Comparison of ENCODE assay signal across 8 cellular contexts in the genomic region with DNA sequence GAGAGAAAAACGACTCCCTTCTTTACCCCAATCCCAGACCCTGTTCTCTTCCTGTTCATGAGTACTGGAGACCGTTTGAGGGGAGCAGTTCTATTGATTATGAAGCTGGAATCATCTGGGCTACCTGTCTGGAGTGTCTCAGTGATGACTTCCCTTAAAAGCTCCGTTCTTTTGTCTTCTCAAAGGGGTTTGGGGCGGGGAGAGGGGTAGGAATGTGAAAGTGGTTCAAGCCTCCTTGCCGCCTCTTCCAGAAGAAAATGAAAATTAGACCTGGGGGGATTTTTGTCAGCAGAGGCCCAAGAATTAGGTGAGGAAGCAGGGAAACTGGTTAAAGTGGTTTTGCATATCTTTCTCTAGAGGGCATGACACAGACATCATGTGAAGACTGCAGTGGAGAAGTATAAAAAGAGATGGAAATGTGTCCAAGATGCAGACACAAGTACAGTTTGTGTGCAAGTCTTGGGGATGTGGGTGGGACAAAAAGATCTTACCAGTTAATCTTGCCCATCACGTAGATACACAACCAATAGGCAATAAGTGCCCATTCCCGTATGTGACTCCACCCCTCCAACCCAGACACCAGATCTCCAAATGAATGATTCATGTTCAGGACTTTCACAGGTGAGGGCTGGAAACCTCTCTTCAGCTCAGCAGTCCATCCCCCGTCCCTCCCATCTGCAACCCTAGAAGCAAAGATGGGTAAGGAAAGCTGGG. TPM values are rescaled to one million over a fixed set of nuclear protein-coding genes. Genes with fewer than 3 reads are reported as not detected.
A peak's percentile ranks its signal among the peaks of the same experiment; 100 is the strongest.
DNase-seq lines count a peak whose midpoint lies in the region; ATAC-seq and TF ChIP-seq lines count a peak whose summit lies in the region.

No MANE protein-coding gene starts in this region.

- peak; percentile 10 for TF ChIP-seq CTCF in RWPE2 (IDR thresholded peaks at IDR 0.05; ENCODE audit: poor library complexity, severe bottlenecking)
- no peak for TF ChIP-seq CTCF in omental fat pad (IDR thresholded peaks at IDR 0.05)

- 16 to 24% methylated on average over 8 of the region's 8 CpGs for WGBS in esophagus, 2 donors

- H3K9me3 ChIP-seq in RWPE2 (ENCODE audit: severe bottlenecking), result no peaks in the 10 kb centered on the region
- no peaks in the 10 kb centered on the region for H3K9me3 ChIP-seq in esophagus (ENCODE audit: control insufficient read depth in 2 of 2, insufficient read depth in 1 of 2, low read depth in 1 of 2, low read length in 1 of 2)

- H3K27ac ChIP-seq in RWPE2 (ENCODE audit: poor library complexity, severe bottlenecking) (peak overlapping the region; percentile 86), esophagus (ENCODE audit: low read depth in 2 of 2, low read length in 1 of 2) (peak overlapping the region; percentile 87 to 90)

- ATAC-seq in RWPE2 (ENCODE audit: low read depth) (peak; percentile 81), omental fat pad (ENCODE audit: low FRiP score) (peak; percentile 35), HG02763 (IDR thresholded peaks at IDR 0.05; ENCODE audit: unreplicated experiment) (no peak), GM19324 (IDR thresholded peaks at IDR 0.05; ENCODE audit: low FRiP score, unreplicated experiment) (no peak)

- H3K4me1 ChIP-seq in RWPE2 (ENCODE audit: insufficient read depth, poor library complexity, severe bottlenecking), result peaks cover 31% of the 10 kb centered on the region
- H3K4me1 ChIP-seq in esophagus (ENCODE audit: control insufficient read depth in 2 of 2, insufficient read depth in 2 of 2, low read length in 1 of 2), result peaks cover 5 to 8% of the 10 kb centered on the region in 2 donors

- peak; percentile 27 for DNase-seq in stimulated activated CD4-positive, alpha-beta T cell treated with anti-CD3 and anti-CD28 coated beads, Interleukin-15, amount 100 ng/mL, for 24 hours
- no peak for DNase-seq in stimulated activated CD4-positive, alpha-beta T cell treated with anti-CD3 and anti-CD28 coated beads, Interleukin-4, amount 100 ng/mL, for 1 hour
- peak; percentile 82 for DNase-seq in RWPE2 (ENCODE audit: low spot score)
- no peak for DNase-seq in omental fat pad (ENCODE audit: low spot score)
- no peak for DNase-seq in effector CD8-positive, alpha-beta T cell (lab: John Stamatoyannopoulos, UW)

- H3K4me3 ChIP-seq in RWPE2 (ENCODE audit: severe bottlenecking) (peak overlapping the region; percentile 40), esophagus (ENCODE audit: low read depth in 1 of 2, low read length in 2 of 2) (peak overlapping the region; percentile 48 to 70)

- H3K27me3 ChIP-seq in RWPE2 (ENCODE audit: insufficient read depth, poor library complexity, severe bottlenecking) (no peaks in the 10 kb centered on the region), esophagus (ENCODE audit: control insufficient read depth in 1 of 2, insufficient read depth in 2 of 2, low read length in 2 of 2) (no peaks in the 10 kb centered on the region)

- H3K36me3 ChIP-seq in RWPE2 (ENCODE audit: low read depth) (no peaks in the 10 kb centered on the region), esophagus (ENCODE audit: control insufficient read depth in 2 of 2, insufficient read depth in 2 of 2, low read length in 1 of 2) (peaks cover 0 to 4% of the 10 kb centered on the region in 2 donors)

RNA-seq across cellular contexts. Expression of gene MTMR11, which starts 0.5 kb away (rescaled TPM):
- polyA plus RNA-seq in esophagus, result 1 to 10 TPM; 5.0 to 7.4 TPM
- 1 to 10 TPM; 3.2 to 4.8 (median 4.5) TPM for total RNA-seq in omental fat pad

RNA-seq across cellular contexts. Expression of gene SF3B4, which starts 9.5 kb away (rescaled TPM):
- 10 to 100 TPM; 30.2 to 40.1 TPM for polyA plus RNA-seq in esophagus
- 10 to 100 TPM in 1 of 4 donors, 1 to 10 TPM in 3; 6.0 to 17.4 (median 9.7) TPM for total RNA-seq in omental fat pad

RNA-seq across cellular contexts. Expression of gene SV2A, which starts 19.5 kb away (rescaled TPM):
- under 1 TPM; 0.49 to 0.67 TPM for polyA plus RNA-seq in esophagus
- 1 to 10 TPM in 1 of 4 donors, under 1 TPM in 3; 0.48 to 1.3 (median 0.70) TPM for total RNA-seq in omental fat pad

RNA-seq across cellular contexts. Expression of gene BOLA1, which starts 37.8 kb away (rescaled TPM):
- polyA plus RNA-seq in esophagus, result 10 to 100 TPM; 20.6 to 31.0 TPM
- 10 to 100 TPM; 11.5 to 28.8 (median 25.5) TPM for total RNA-seq in omental fat pad

Comparison
In these comparisons a context has a peak if more than half of its experiments do, and no peak if none do; other contexts are left out.
1. DNase-seq: peak in stimulated activated CD4-positive, alpha-beta T cell treated with anti-CD3 and anti-CD28 coated beads, Interleukin-15, amount 100 ng/mL, for 24 hours (single experiment) and RWPE2 (single experiment); none in stimulated activated CD4-positive, alpha-beta T cell treated with anti-CD3 and anti-CD28 coated beads, Interleukin-4, amount 100 ng/mL, for 1 hour (single experiment), omental fat pad (single experiment) and effector CD8-positive, alpha-beta T cell (single experiment).
2. ATAC-seq: peak in RWPE2 (single experiment) and omental fat pad (single experiment); none in HG02763 (single experiment) and GM19324 (single experiment).